ENCODE assay signal across 29 cellular contexts in the genomic region with DNA sequence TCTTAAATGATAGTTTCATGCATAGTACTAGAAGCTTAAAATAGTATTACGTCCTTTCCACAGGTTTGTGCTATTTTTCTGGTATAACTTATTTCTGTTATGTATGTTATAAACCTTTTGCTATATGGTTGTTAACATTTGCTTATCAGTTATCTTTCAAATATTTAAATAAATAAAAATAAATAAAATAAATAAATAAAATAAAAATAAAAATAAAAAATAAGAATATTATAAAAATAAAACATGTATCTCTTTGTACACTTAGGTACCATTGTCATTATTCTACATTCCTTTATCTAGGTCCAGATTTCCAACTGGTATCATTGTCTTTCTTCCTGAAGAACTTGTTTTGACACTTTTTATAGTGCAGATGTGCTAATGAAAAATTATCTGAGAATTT.
"Had no signal": no experiment of that assay in that cellular context is flagged by ENCODE, and none has a peak within 500 bp of the region (broad histone marks: within the 10 kb centered on the region; RNA-seq: fewer than 3 reads in every experiment).

No MANE protein-coding gene starts in this region.

- H3K4me1 ChIP-seq: esophagus squamous epithelium had no signal

- H3K4me3 ChIP-seq: esophagus squamous epithelium had no signal

- ATAC-seq: activated T-cell treated with anti-CD3 and anti-CD28 coated beads, Interleukin-2, amount 50 U/mL, for 72 hours; effector memory CD8-positive, alpha-beta T cell; T-helper 17 cell had no signal

- FAIRE-seq: astrocyte, bronchial epithelial cell, endothelial cell of umbilical vein had no signal

- H3K27ac ChIP-seq: brain microvascular endothelial cell, epithelial cell of prostate, esophagus squamous epithelium had no signal

- H3K36me3 ChIP-seq: brain microvascular endothelial cell, esophagus squamous epithelium had no signal

- DNase-seq: activated CD4-positive, alpha-beta memory T cell treated with anti-CD3 and anti-CD28 coated beads, Interleukin-2, amount 10 ng/mL, durations not matched to agents 7 days and 5 days; activated CD4-positive, alpha-beta T cell treated with anti-CD3 and anti-CD28 coated beads for 1 hour; activated CD4-positive, alpha-beta T cell treated with anti-CD3 and anti-CD28 coated beads for 4 hours; activated CD4-positive, alpha-beta T cell treated with anti-CD3 and anti-CD28 coated beads, Interleukin-2, amount 10 ng/mL, durations not matched to agents 7 days and 5 days; activated CD4-positive, alpha-beta T cell treated with anti-CD3 and anti-CD28 coated beads, Interleukin-2, amount 50 U/mL, for 4 hours; activated CD8-positive, alpha-beta memory T cell treated with anti-CD3 and anti-CD28 coated beads, Interleukin-2, amount 50 U/mL, for 48 hours; activated gamma-delta T cell; activated naive CD4-positive, alpha-beta T cell treated with anti-CD3 and anti-CD28 coated beads, Interleukin-2, amount 50 U/mL, for 16 hours; activated naive CD4-positive, alpha-beta T cell treated with Interleukin-2 at 50 U/mL for 16 hours; activated T-cell treated with anti-CD3 and anti-CD28 coated beads for 4 hours; activated T-cell treated with anti-CD3 and anti-CD28 coated beads, Interleukin-2, amount 50 U/mL, for 24 hours; activated T-cell treated with anti-CD3 and anti-CD28 coated beads, Interleukin-2, amount 50 U/mL, for 72 hours; amniotic stem cell; anterior cingulate cortex; brain microvascular endothelial cell; cortex of kidney; dermis blood vessel endothelial cell; effector CD4-positive, alpha-beta T cell; effector memory CD8-positive, alpha-beta T cell; esophagus squamous epithelium; foreskin melanocyte; head of caudate nucleus; T-helper 1 cell; T-helper 17 cell; T1000 had no signal

- H3K9me3 ChIP-seq: esophagus squamous epithelium had no signal
